Comparison of ENCODE assay signal across 5 cellular contexts in genomic region chr3:66705071-66705470, GRCh38.
"Had no signal": no experiment of that assay in that cellular context is flagged by ENCODE, and none has a peak within 500 bp of the region (broad histone marks: within the 10 kb centered on the region; RNA-seq: fewer than 3 reads in every experiment).

No MANE protein-coding gene starts in this region.

- H3K4me3 ChIP-seq: GM23338 had no signal

- H3K9me3 Mint-ChIP-seq: GM23338, H9, HFFc6 had no signal

- H3K4me3 Mint-ChIP-seq: GM23338, H9, HFFc6 had no signal

- H3K27ac Mint-ChIP-seq: GM23338, H9, HFFc6 had no signal

- DNase-seq: H9, HFFc6, IMR-90 had no signal

- ATAC-seq: GM23338, HCT116 had no signal

- H3K4me1 Mint-ChIP-seq: GM23338 had no signal
